In genomic region chr1:171485375-171486047, GRCh38 we compare ENCODE assay signal across 1 cellular context.
A peak's percentile ranks its signal among the peaks of the same experiment; 100 is the strongest.
TF ChIP-seq lines count a peak whose summit lies in the region.

TSS of gene PRRC2C (plus strand) at chr1:171485530. CDS start at chr1:171512089, 26,559 bp downstream.

TF ChIP-seq in HepG2, 621 proteins besides CTCF, POLR2A, EP300 and RAD21 (continued from another document and continues in another):
- TF ChIP-seq, protein P1, sequence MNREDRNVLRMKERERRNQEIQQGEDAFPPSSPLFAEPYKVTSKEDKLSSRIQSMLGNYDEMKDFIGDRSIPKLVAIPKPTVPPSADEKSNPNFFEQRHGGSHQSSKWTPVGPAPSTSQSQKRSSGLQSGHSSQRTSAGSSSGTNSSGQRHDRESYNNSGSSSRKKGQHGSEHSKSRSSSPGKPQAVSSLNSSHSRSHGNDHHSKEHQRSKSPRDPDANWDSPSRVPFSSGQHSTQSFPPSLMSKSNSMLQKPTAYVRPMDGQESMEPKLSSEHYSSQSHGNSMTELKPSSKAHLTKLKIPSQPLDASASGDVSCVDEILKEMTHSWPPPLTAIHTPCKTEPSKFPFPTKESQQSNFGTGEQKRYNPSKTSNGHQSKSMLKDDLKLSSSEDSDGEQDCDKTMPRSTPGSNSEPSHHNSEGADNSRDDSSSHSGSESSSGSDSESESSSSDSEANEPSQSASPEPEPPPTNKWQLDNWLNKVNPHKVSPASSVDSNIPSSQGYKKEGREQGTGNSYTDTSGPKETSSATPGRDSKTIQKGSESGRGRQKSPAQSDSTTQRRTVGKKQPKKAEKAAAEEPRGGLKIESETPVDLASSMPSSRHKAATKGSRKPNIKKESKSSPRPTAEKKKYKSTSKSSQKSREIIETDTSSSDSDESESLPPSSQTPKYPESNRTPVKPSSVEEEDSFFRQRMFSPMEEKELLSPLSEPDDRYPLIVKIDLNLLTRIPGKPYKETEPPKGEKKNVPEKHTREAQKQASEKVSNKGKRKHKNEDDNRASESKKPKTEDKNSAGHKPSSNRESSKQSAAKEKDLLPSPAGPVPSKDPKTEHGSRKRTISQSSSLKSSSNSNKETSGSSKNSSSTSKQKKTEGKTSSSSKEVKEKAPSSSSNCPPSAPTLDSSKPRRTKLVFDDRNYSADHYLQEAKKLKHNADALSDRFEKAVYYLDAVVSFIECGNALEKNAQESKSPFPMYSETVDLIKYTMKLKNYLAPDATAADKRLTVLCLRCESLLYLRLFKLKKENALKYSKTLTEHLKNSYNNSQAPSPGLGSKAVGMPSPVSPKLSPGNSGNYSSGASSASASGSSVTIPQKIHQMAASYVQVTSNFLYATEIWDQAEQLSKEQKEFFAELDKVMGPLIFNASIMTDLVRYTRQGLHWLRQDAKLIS (CRISPR knock-in tag; IDR thresholded peaks at IDR 0.05) = 0 out of 2 replicates have a peak, but pooled peaks have one; percentile 37
- TF ChIP-seq NFKB2 (CRISPR knock-in tag; IDR thresholded peaks at IDR 0.05; ENCODE audit: borderline replicate concordance) (peak; percentile 73; the same call in 1 of the 2 replicates), NR2C2 (CRISPR knock-in tag; IDR thresholded peaks at IDR 0.05; ENCODE audit: borderline replicate concordance) (peak; percentile 86), HES4 (CRISPR knock-in tag; IDR thresholded peaks at IDR 0.05; ENCODE audit: borderline replicate concordance) (no peak), NR3C1 (CRISPR knock-in tag; IDR thresholded peaks at IDR 0.05) (no peak), ATRX (CRISPR knock-in tag; IDR thresholded peaks at IDR 0.05; ENCODE audit: borderline replicate concordance) (no peak), ZNF292 (CRISPR knock-in tag; IDR thresholded peaks at IDR 0.05; ENCODE audit: borderline replicate concordance, low read depth) (no peak), BHLHE40 (IDR thresholded peaks at IDR 0.05; ENCODE audit: low read length) (peak; percentile 97), MYC (CRISPR knock-in tag; IDR thresholded peaks at IDR 0.05; ENCODE audit: borderline replicate concordance) (no peak; the same call in 1 of the 2 replicates), HINFP (CRISPR knock-in tag; IDR thresholded peaks at IDR 0.05; ENCODE audit: low read depth) (no peak), BATF2 (CRISPR knock-in tag; IDR thresholded peaks at IDR 0.05) (no peak), ATM (IDR thresholded peaks at IDR 0.05; ENCODE audit: borderline replicate concordance) (no peak), ZBTB8A (CRISPR knock-in tag; IDR thresholded peaks at IDR 0.05; ENCODE audit: borderline replicate concordance, low read depth) (no peak), BCLAF1 (IDR thresholded peaks at IDR 0.05) (no peak), ZNF761 (CRISPR knock-in tag; conservative IDR thresholded peaks at IDR 0.05) (no peak), SRSF4 (IDR thresholded peaks at IDR 0.05; ENCODE audit: low read depth, low read length, poor library complexity, severe bottlenecking) (no peak), FOXA3 (CRISPR knock-in tag; IDR thresholded peaks at IDR 0.05) (peak; percentile 50), NFE2 (CRISPR knock-in tag; IDR thresholded peaks at IDR 0.05) (no peak), RBAK (CRISPR knock-in tag; IDR thresholded peaks at IDR 0.05) (no peak), LRRFIP1 (CRISPR knock-in tag; conservative IDR thresholded peaks at IDR 0.05) (no peak), ATAD3A (CRISPR knock-in tag; IDR thresholded peaks at IDR 0.05) (no peak), TEAD3 (CRISPR knock-in tag; optimal IDR thresholded peaks at IDR 0.05; ENCODE audit: borderline replicate concordance) (no peak), SNAPC4 (CRISPR knock-in tag; IDR thresholded peaks at IDR 0.05) (0 out of 2 replicates have a peak, but pooled peaks have one; percentile 29), MIER3 (CRISPR knock-in tag; IDR thresholded peaks at IDR 0.05; ENCODE audit: borderline replicate concordance) (no peak), ZNF430 (CRISPR knock-in tag; IDR thresholded peaks at IDR 0.05) (peak; percentile 51; the same call in 1 of the 2 replicates)
- TF ChIP-seq, protein P2, sequence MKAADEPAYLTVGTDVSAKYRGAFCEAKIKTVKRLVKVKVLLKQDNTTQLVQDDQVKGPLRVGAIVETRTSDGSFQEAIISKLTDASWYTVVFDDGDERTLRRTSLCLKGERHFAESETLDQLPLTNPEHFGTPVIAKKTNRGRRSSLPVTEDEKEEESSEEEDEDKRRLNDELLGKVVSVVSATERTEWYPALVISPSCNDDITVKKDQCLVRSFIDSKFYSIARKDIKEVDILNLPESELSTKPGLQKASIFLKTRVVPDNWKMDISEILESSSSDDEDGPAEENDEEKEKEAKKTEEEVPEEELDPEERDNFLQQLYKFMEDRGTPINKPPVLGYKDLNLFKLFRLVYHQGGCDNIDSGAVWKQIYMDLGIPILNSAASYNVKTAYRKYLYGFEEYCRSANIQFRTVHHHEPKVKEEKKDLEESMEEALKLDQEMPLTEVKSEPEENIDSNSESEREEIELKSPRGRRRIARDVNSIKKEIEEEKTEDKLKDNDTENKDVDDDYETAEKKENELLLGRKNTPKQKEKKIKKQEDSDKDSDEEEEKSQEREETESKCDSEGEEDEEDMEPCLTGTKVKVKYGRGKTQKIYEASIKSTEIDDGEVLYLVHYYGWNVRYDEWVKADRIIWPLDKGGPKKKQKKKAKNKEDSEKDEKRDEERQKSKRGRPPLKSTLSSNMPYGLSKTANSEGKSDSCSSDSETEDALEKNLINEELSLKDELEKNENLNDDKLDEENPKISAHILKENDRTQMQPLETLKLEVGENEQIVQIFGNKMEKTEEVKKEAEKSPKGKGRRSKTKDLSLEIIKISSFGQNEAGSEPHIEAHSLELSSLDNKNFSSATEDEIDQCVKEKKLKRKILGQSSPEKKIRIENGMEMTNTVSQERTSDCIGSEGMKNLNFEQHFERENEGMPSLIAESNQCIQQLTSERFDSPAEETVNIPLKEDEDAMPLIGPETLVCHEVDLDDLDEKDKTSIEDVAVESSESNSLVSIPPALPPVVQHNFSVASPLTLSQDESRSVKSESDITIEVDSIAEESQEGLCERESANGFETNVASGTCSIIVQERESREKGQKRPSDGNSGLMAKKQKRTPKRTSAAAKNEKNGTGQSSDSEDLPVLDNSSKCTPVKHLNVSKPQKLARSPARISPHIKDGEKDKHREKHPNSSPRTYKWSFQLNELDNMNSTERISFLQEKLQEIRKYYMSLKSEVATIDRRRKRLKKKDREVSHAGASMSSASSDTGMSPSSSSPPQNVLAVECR (CRISPR knock-in tag; IDR thresholded peaks at IDR 0.05; ENCODE audit: borderline replicate concordance) = peak; percentile 76; the same call in 1 of the 2 replicates
- TF ChIP-seq, protein P3, sequence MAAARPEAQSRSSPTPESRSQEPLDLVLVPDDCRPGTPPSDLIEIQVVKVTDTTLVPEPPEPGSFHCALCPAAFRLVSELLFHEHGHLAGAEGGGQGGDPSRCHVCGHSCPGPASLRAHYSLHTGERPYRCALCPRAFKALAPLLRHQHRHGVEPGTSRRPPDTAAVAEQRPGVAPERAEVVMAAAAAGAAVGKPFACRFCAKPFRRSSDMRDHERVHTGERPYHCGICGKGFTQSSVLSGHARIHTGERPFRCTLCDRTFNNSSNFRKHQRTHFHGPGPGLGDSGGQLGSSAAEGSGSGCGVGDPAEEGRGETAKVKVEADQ (CRISPR knock-in tag; IDR thresholded peaks at IDR 0.05; ENCODE audit: borderline replicate concordance) = 0 out of 2 replicates have a peak, but pooled peaks have one; percentile 35
- TF ChIP-seq, protein P4, sequence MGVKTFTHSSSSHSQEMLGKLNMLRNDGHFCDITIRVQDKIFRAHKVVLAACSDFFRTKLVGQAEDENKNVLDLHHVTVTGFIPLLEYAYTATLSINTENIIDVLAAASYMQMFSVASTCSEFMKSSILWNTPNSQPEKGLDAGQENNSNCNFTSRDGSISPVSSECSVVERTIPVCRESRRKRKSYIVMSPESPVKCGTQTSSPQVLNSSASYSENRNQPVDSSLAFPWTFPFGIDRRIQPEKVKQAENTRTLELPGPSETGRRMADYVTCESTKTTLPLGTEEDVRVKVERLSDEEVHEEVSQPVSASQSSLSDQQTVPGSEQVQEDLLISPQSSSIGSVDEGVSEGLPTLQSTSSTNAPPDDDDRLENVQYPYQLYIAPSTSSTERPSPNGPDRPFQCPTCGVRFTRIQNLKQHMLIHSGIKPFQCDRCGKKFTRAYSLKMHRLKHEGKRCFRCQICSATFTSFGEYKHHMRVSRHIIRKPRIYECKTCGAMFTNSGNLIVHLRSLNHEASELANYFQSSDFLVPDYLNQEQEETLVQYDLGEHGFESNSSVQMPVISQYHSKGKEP (CRISPR knock-in tag; IDR thresholded peaks at IDR 0.05) = no peak
